ENCODE assay signal across 8 cellular contexts in genomic region chr17:64847504-64848466, GRCh38.
DNase-seq lines count a peak whose midpoint lies in the region; ATAC-seq and TF ChIP-seq lines count a peak whose summit lies in the region.
"Not testable (repeated sequence)": the region's sequence is repeated elsewhere in the genome, so short reads cannot be mapped to it uniquely, and the experiment has no call there.

No MANE protein-coding gene starts in this region.

- H3K4me3 ChIP-seq in cardiac fibroblast (replicated peaks in 1 of 2; ENCODE audit: low read depth in 2 of 2, low read length in 2 of 2), result not testable (repeated sequence)

- CTCF ChIA-PET in activated CD8-positive, alpha-beta T cell treated with anti-CD3 and anti-CD28 coated beads for 36 hours (lab: Charles Lee), result interaction anchor here (0.7 kb wide), 1 partner anchor 259 kb away, joined by 3 read pairs; no protein-coding TSS in a partner anchor

- not testable (repeated sequence) for H3K27me3 Mint-ChIP-seq in activated CD8-positive, alpha-beta T cell treated with anti-CD3 and anti-CD28 coated beads for 36 hours

- peak; percentile 48 for TF ChIP-seq CTCF in activated CD8-positive, alpha-beta T cell treated with anti-CD3 and anti-CD28 coated beads for 36 hours (IDR thresholded peaks at IDR 0.05)
- peak; percentile 62 for TF ChIP-seq CTCF in cardiac fibroblast (IDR thresholded peaks at IDR 0.05; ENCODE audit: low read depth, low read length)

- H3K36me3 Mint-ChIP-seq in activated CD8-positive, alpha-beta T cell treated with anti-CD3 and anti-CD28 coated beads for 36 hours (ENCODE audit: low read depth), result not testable (repeated sequence)

- H3K4me3 Mint-ChIP-seq in activated CD8-positive, alpha-beta T cell treated with anti-CD3 and anti-CD28 coated beads for 36 hours, result not testable (repeated sequence)

- in situ Hi-C loops in KBM-7 (cut with MboI; ENCODE audit: low pct_unique_long_range_greater_than_20kb, low sequenced_read_pairs), result not testable (repeated sequence)

- ATAC-seq in activated CD8-positive, alpha-beta T cell treated with anti-CD3 and anti-CD28 coated beads for 36 hours, result peak; percentile 90
- ATAC-seq in stimulated activated naive CD8-positive, alpha-beta T cell treated with anti-CD3 and anti-CD28 coated beads, Interleukin-15, Interleukin-2, amounts not matched to agents 100 U/mL and 50 U/mL, for 24 hours, result peak; percentile 84

- DNase-seq in DMS53 treated with DMSO at 0.1 percent for 48 hours (lab: John Stamatoyannopoulos, UW; ENCODE audit: unreplicated experiment), result peak; percentile 4
- peak; percentile 68 for DNase-seq in KBM-7
- peak; percentile 77 for DNase-seq in OCI-M1 (lab: John Stamatoyannopoulos, UW)
- peak; percentile 89 for DNase-seq in activated CD8-positive, alpha-beta T cell treated with anti-CD3 and anti-CD28 coated beads for 36 hours
- peak; percentile 54 to 61 for DNase-seq in cardiac fibroblast (ENCODE audit: low read depth in 2 of 2)
- peak; percentile 18 for DNase-seq in hepatic stellate cell (ENCODE audit: low spot score)
- DNase-seq in posterior cingulate gyrus, result peak; percentile 30 to 93 (median 71)
- DNase-seq in stimulated activated naive CD8-positive, alpha-beta T cell treated with anti-CD3 and anti-CD28 coated beads, Interleukin-15, Interleukin-2, amounts not matched to agents 100 U/mL and 50 U/mL, for 24 hours, result peak; percentile 86

- not testable (repeated sequence) for H3K9me3 Mint-ChIP-seq in activated CD8-positive, alpha-beta T cell treated with anti-CD3 and anti-CD28 coated beads for 36 hours

- not testable (repeated sequence) for H3K27ac Mint-ChIP-seq in activated CD8-positive, alpha-beta T cell treated with anti-CD3 and anti-CD28 coated beads for 36 hours

- intact Hi-C loops in activated CD8-positive, alpha-beta T cell treated with anti-CD3 and anti-CD28 coated beads for 36 hours (cut with micrococcal nuclease); posterior cingulate gyrus (cut with DNase I): not testable (repeated sequence)

- POLR2A ChIA-PET in activated CD8-positive, alpha-beta T cell treated with anti-CD3 and anti-CD28 coated beads for 36 hours (lab: Charles Lee), result not testable (repeated sequence)

- not testable (repeated sequence) for H3K4me1 Mint-ChIP-seq in activated CD8-positive, alpha-beta T cell treated with anti-CD3 and anti-CD28 coated beads for 36 hours (ENCODE audit: low read depth)

Comparison
In these comparisons a context has a peak if more than half of its experiments do, and no peak if none do; other contexts are left out.
1. DNase-seq: peak in every context shown above with its lines; median percentile 89 in activated CD8-positive, alpha-beta T cell treated with anti-CD3 and anti-CD28 coated beads for 36 hours; 86 in stimulated activated naive CD8-positive, alpha-beta T cell treated with anti-CD3 and anti-CD28 coated beads, Interleukin-15, Interleukin-2, amounts not matched to agents 100 U/mL and 50 U/mL, for 24 hours; 77 in OCI-M1; 71 in posterior cingulate gyrus; 68 in KBM-7; 58 in cardiac fibroblast; 18 in hepatic stellate cell; 4 in DMS53 treated with DMSO at 0.1 percent for 48 hours.